ENCODE assay signal across 17 cellular contexts in the genomic region with DNA sequence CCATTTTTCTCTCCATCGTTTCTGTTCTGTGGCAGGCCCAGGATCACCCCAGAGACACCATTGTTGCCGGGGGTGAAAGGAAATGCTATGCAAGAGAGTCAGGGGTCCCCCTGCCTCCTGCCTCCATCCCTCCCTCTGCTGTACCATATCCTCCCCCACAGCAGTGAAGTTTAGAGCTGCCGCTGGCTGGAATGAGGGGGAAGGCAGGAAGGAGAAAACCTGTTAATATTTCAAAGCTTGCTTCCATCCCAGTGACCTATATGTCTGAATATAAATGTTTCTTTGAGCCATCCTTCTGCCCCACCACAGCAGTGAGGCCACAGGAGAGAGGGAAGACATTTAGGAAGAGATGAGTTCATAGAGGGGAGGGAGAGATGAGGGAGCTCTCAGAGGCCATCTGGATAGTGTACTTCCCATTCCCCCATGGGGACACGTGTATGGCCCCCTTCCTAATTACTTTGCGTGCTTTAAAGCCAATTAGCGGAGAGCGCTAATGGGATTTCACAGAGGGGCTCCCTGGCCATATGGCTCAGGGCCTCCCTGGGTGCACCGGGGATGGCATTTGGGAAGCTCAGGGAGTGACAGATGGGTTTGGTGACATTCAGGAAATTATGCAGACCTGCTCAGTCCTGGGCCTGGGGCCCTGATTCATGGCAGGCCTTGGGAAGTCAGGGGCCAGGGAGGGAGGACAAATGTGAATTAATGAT. TPM values are rescaled to one million over a fixed set of nuclear protein-coding genes. Genes with fewer than 3 reads are reported as not detected.
DNase-seq lines count a peak whose midpoint lies in the region; ATAC-seq and TF ChIP-seq lines count a peak whose summit lies in the region.
"Had no signal": no experiment of that assay in that cellular context is flagged by ENCODE, and none has a peak within 500 bp of the region (broad histone marks: within the 10 kb centered on the region; RNA-seq: fewer than 3 reads in every experiment).

No MANE protein-coding gene starts in this region.

- TF ChIP-seq CTCF in coronary artery (IDR thresholded peaks at IDR 0.05), result no peak
- TF ChIP-seq CTCF in type B pancreatic cell (conservative IDR thresholded peaks at IDR 0.05), result no peak

- H3K4me3 Mint-ChIP-seq in activated naive CD4-positive, alpha-beta T cell treated with anti-CD3 and anti-CD28 coated beads, Interleukin-2, amount 50 U/mL, for 24 hours, result no peak overlapping the region
- H3K4me3 Mint-ChIP-seq in type B pancreatic cell, result peak overlapping the region; percentile 3
- H3K4me3 Mint-ChIP-seq: activated CD8-positive, alpha-beta memory T cell treated with anti-CD3 and anti-CD28 coated beads, Interleukin-2, amount 10 ng/mL, durations not matched to agents 7 days and 5 days; CD8-positive, alpha-beta memory T cell had no signal

- no peak for DNase-seq in activated naive CD4-positive, alpha-beta T cell treated with anti-CD3 and anti-CD28 coated beads, Interleukin-2, amount 50 U/mL, for 72 hours (ENCODE audit: low spot score in 2 of 2)
- peak; percentile 98 for DNase-seq in NCI-H2171 (lab: John Stamatoyannopoulos, UW)
- peak; percentile 26 for DNase-seq in coronary artery (ENCODE audit: low spot score)
- no peak for DNase-seq in type B pancreatic cell (ENCODE audit: extremely low spot score, unreplicated experiment)
- DNase-seq in dermis blood vessel endothelial cell, result no peak
- DNase-seq in HT-29 (ENCODE audit: low spot score), result no peak
- DNase-seq in SHP77 treated with DMSO at 0.1 percent for 48 hours (lab: John Stamatoyannopoulos, UW), result no peak
- DNase-seq: activated CD8-positive, alpha-beta memory T cell treated with anti-CD3 and anti-CD28 coated beads, Interleukin-2, amount 10 ng/mL, durations not matched to agents 7 days and 5 days; anterior cingulate cortex; CD8-positive, alpha-beta memory T cell; IMR-90; left cardiac atrium; ovary; stimulated activated CD4-positive, alpha-beta T cell treated with anti-CD3 and anti-CD28 coated beads, Interleukin-4, amount 100 ng/mL, for 1 hour had no signal

- H3K4me3 ChIP-seq in coronary artery, result no peak overlapping the region
- H3K4me3 ChIP-seq: ovary had no signal

- H3K4me1 Mint-ChIP-seq in activated naive CD4-positive, alpha-beta T cell treated with anti-CD3 and anti-CD28 coated beads, Interleukin-2, amount 50 U/mL, for 24 hours, result peaks cover 5% of the 10 kb centered on the region
- peaks cover 45% of the 10 kb centered on the region for H3K4me1 Mint-ChIP-seq in type B pancreatic cell (ENCODE audit: unreplicated experiment)
- H3K4me1 Mint-ChIP-seq: activated CD8-positive, alpha-beta memory T cell treated with anti-CD3 and anti-CD28 coated beads, Interleukin-2, amount 10 ng/mL, durations not matched to agents 7 days and 5 days; CD8-positive, alpha-beta memory T cell had no signal

- H3K27ac Mint-ChIP-seq in activated naive CD4-positive, alpha-beta T cell treated with anti-CD3 and anti-CD28 coated beads, Interleukin-2, amount 50 U/mL, for 24 hours, result peak overlapping the region; percentile 15
- no peak overlapping the region for H3K27ac Mint-ChIP-seq in activated naive CD4-positive, alpha-beta T cell treated with anti-CD3 and anti-CD28 coated beads, Interleukin-2, amount 50 U/mL, for 72 hours
- peak overlapping the region; percentile 24 for H3K27ac Mint-ChIP-seq in type B pancreatic cell
- H3K27ac Mint-ChIP-seq: activated CD8-positive, alpha-beta memory T cell treated with anti-CD3 and anti-CD28 coated beads, Interleukin-2, amount 10 ng/mL, durations not matched to agents 7 days and 5 days had no signal

- no peaks in the 10 kb centered on the region for H3K36me3 Mint-ChIP-seq in activated naive CD4-positive, alpha-beta T cell treated with anti-CD3 and anti-CD28 coated beads, Interleukin-2, amount 50 U/mL, for 24 hours
- H3K36me3 Mint-ChIP-seq in activated naive CD4-positive, alpha-beta T cell treated with anti-CD3 and anti-CD28 coated beads, Interleukin-2, amount 50 U/mL, for 72 hours, result no peaks in the 10 kb centered on the region
- no peaks in the 10 kb centered on the region for H3K36me3 Mint-ChIP-seq in type B pancreatic cell
- H3K36me3 Mint-ChIP-seq: activated CD8-positive, alpha-beta memory T cell treated with anti-CD3 and anti-CD28 coated beads, Interleukin-2, amount 10 ng/mL, durations not matched to agents 7 days and 5 days; CD8-positive, alpha-beta memory T cell had no signal

- H3K27ac ChIP-seq in coronary artery, result no peak overlapping the region
- H3K27ac ChIP-seq: ovary had no signal

- no peaks in the 10 kb centered on the region for H3K27me3 Mint-ChIP-seq in activated naive CD4-positive, alpha-beta T cell treated with anti-CD3 and anti-CD28 coated beads, Interleukin-2, amount 50 U/mL, for 24 hours
- no peaks in the 10 kb centered on the region for H3K27me3 Mint-ChIP-seq in type B pancreatic cell

- no peak for ATAC-seq in activated naive CD4-positive, alpha-beta T cell treated with anti-CD3 and anti-CD28 coated beads, Interleukin-2, amount 50 U/mL, for 72 hours
- ATAC-seq: activated CD8-positive, alpha-beta memory T cell treated with anti-CD3 and anti-CD28 coated beads, Interleukin-2, amount 10 ng/mL, durations not matched to agents 7 days and 5 days; left cardiac atrium had no signal

- H3K9me3 Mint-ChIP-seq in activated naive CD4-positive, alpha-beta T cell treated with anti-CD3 and anti-CD28 coated beads, Interleukin-2, amount 50 U/mL, for 24 hours, result no peaks in the 10 kb centered on the region
- no peaks in the 10 kb centered on the region for H3K9me3 Mint-ChIP-seq in activated naive CD4-positive, alpha-beta T cell treated with anti-CD3 and anti-CD28 coated beads, Interleukin-2, amount 50 U/mL, for 72 hours
- no peaks in the 10 kb centered on the region for H3K9me3 Mint-ChIP-seq in type B pancreatic cell
- H3K9me3 Mint-ChIP-seq: CD8-positive, alpha-beta memory T cell had no signal

RNA-seq across cellular contexts. Expression of a gene that starts 40.4 kb away (rescaled TPM):
- total RNA-seq in activated naive CD4-positive, alpha-beta T cell treated with anti-CD3 and anti-CD28 coated beads, Interleukin-2, amount 50 U/mL, for 72 hours, result not detected
- total RNA-seq in type B pancreatic cell (ENCODE audit: low replicate concordance) (3.8 and 4.6 TPM in 2 replicates), dermis blood vessel endothelial cell (not detected in 2 replicates)
- total RNA-seq in HT-29 (2014; rRNA removed; shearing (Covaris generic)), result 0.03 TPM in 1 of 2 replicates, not detected in the other
- total RNA-seq: activated CD8-positive, alpha-beta memory T cell treated with anti-CD3 and anti-CD28 coated beads, Interleukin-2, amount 10 ng/mL, durations not matched to agents 7 days and 5 days; CD8-positive, alpha-beta memory T cell; IMR-90; mucosa of gallbladder; OCI-LY7 had no signal

Comparison
In these comparisons a context has a peak if more than half of its experiments do, and no peak if none do; other contexts are left out.
1. H3K27ac Mint-ChIP-seq: peak in activated naive CD4-positive, alpha-beta T cell treated with anti-CD3 and anti-CD28 coated beads, Interleukin-2, amount 50 U/mL, for 24 hours (single experiment) and type B pancreatic cell (single experiment); none in activated naive CD4-positive, alpha-beta T cell treated with anti-CD3 and anti-CD28 coated beads, Interleukin-2, amount 50 U/mL, for 72 hours (0 of 2).
2. DNase-seq: peak in NCI-H2171 (single experiment) and coronary artery (single experiment); none in activated naive CD4-positive, alpha-beta T cell treated with anti-CD3 and anti-CD28 coated beads, Interleukin-2, amount 50 U/mL, for 72 hours (0 of 2), type B pancreatic cell (single experiment), dermis blood vessel endothelial cell (single experiment), HT-29 (single experiment) and SHP77 treated with DMSO at 0.1 percent for 48 hours (single experiment).